9 cellular contexts compared by ENCODE assay signal in the genomic region with DNA sequence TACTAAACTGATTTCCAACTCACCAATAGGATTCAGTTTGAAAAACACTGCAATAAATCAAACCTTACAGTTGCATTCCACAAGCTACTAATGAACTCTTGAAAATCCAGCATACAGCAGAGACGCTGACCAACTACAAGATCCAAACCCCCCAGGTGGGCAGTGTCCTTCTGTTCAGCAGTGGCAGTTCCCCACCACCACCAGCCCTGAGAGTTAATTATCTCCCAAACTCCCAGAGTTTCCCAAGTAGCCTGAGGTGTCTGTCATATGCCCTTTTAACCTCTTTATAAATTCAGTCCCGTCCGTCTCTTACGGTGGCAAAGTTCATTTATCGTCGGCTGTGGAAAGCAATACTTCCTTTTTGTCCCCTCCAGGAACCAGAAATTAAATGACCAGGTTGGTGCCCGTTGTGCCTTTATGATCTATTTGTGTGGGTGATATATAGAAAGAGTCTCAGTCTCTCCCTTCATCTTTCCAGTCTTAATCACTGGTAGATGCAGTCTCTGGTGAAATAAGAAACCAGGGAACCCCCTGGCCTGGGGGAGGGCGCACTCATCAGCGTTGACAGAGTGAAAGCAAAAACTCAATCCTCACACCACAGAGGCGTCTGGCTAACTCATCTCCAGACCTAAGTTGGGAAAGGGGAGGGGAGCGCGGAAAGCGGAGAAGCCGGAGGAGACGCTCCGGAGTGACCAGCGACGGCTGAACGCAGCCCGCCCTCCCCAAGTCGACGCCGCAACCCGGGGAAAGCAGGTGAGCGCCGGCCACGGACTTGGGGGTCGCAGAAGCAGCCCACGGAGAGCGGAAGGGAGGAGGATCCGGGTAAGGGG. TPM values are rescaled to one million over a fixed set of nuclear protein-coding genes. Genes with fewer than 3 reads are reported as not detected.
DNase-seq lines count a peak whose midpoint lies in the region; ATAC-seq, FAIRE-seq and TF ChIP-seq lines count a peak whose summit lies in the region.
"Had no signal": no experiment of that assay in that cellular context is flagged by ENCODE, and none has a peak within 500 bp of the region (broad histone marks: within the 10 kb centered on the region; RNA-seq: fewer than 3 reads in every experiment).

No MANE protein-coding gene starts in this region.

- H3K27me3 ChIP-seq in WERI-Rb-1 (ENCODE audit: insufficient read depth, low read depth, severe bottlenecking), result no peaks in the 10 kb centered on the region
- no peaks in the 10 kb centered on the region for H3K27me3 ChIP-seq in keratinocyte (ENCODE audit: control insufficient read depth, extremely low read depth, insufficient read depth, low read length)

- peaks cover 51% of the 10 kb centered on the region for H3K4me1 ChIP-seq in keratinocyte (ENCODE audit: control insufficient read depth, extremely low read depth, insufficient read depth, low read length)

- no peak overlapping the region for H2AFZ ChIP-seq in keratinocyte (ENCODE audit: control insufficient read depth, low read length)

- H3K27ac ChIP-seq in WERI-Rb-1 (peak overlapping the region; percentile 94), keratinocyte (ENCODE audit: control insufficient read depth, insufficient read depth, low read length) (peak overlapping the region; percentile 89)

- TF ChIP-seq CTCF in WERI-Rb-1 (IDR thresholded peaks at IDR 0.05; ENCODE audit: low read depth, low read length) (no peak), cardiac fibroblast (IDR thresholded peaks at IDR 0.05; ENCODE audit: low read depth, low read length) (no peak), keratinocyte (optimal IDR thresholded peaks at IDR 0.05 in 1 of 3, IDR thresholded peaks at IDR 0.05 in 1 of 3, conservative IDR thresholded peaks at IDR 0.05 in 1 of 3; ENCODE audit: extremely low read depth in 1 of 3, insufficient read depth in 2 of 3, low read length in 3 of 3) (no peak)

- H4K20me1 ChIP-seq in keratinocyte (ENCODE audit: control insufficient read depth, extremely low read depth, insufficient read depth, low read length), result peaks cover 13% of the 10 kb centered on the region

- H3K9ac ChIP-seq in keratinocyte (ENCODE audit: control insufficient read depth, extremely low read depth, insufficient read depth, low read length), result peak overlapping the region; percentile 90

- peak; percentile 39 for ATAC-seq in GM21515 (IDR thresholded peaks at IDR 0.05; ENCODE audit: unreplicated experiment)

- H3K9me1 ChIP-seq in keratinocyte (ENCODE audit: control insufficient read depth, extremely low read depth, insufficient read depth, low read length), result no peaks in the 10 kb centered on the region

- H3K9me3 ChIP-seq in WERI-Rb-1 (ENCODE audit: severe bottlenecking) (no peaks in the 10 kb centered on the region), keratinocyte (ENCODE audit: control insufficient read depth, low read depth, low read length) (no peaks in the 10 kb centered on the region)

- DNase-seq in D341Med (ENCODE audit: low spot score) (peak; percentile 67), WERI-Rb-1 (peak; percentile 77), cardiac fibroblast (ENCODE audit: low read depth in 2 of 2) (peak; percentile 72 to 73), keratinocyte (ENCODE audit: low read depth, low spot score) (no peak), COR-L47 (lab: John Stamatoyannopoulos, UW) (no peak)
- DNase-seq in Jurkat, Clone E6-1 (ENCODE audit: low read depth, low spot score), result peak; percentile 19
- DNase-seq in stimulated activated CD4-positive, alpha-beta T cell treated with anti-CD3 and anti-CD28 coated beads, Interleukin-1b, Interleukin-23, amount 100 ng/mL, for 24 hours (ENCODE audit: low read depth in 4 of 4, low spot score in 1 of 4), result peak; percentile 55 to 79 (median 63)

- H3K4me2 ChIP-seq in keratinocyte (ENCODE audit: control insufficient read depth, extremely low read depth, insufficient read depth, low read depth, low read length), result peak overlapping the region; percentile 79

- peaks cover 91% of the 10 kb centered on the region for H3K79me2 ChIP-seq in keratinocyte (ENCODE audit: control insufficient read depth, insufficient read depth, low read length)

- dilution Hi-C loops in keratinocyte (cut with MboI; ENCODE audit: extremely low pct_ligation_motif_present, low sequenced_read_pairs), result no loop called here

- H3K36me3 ChIP-seq in WERI-Rb-1 (peaks cover 40% of the 10 kb centered on the region), keratinocyte (ENCODE audit: control insufficient read depth in 2 of 2, extremely low read depth in 1 of 2, insufficient read depth in 2 of 2, low read length in 2 of 2) (peaks cover 2 to 12% of the 10 kb centered on the region in 2 experiments)

- FAIRE-seq in keratinocyte (lab: Jason Lieb, UNC), result no peak
- FAIRE-seq: endometrium had no signal

- H3K4me3 ChIP-seq in Jurkat, Clone E6-1 (ENCODE audit: low read length), result peak overlapping the region; percentile 89
- H3K4me3 ChIP-seq in WERI-Rb-1 (ENCODE audit: low read depth, low read length) (peak overlapping the region; percentile 57), cardiac fibroblast (replicated peaks in 1 of 2; ENCODE audit: low read depth in 2 of 2, low read length in 2 of 2) (peak overlapping the region; percentile 71 to 80), keratinocyte (ENCODE audit: control insufficient read depth in 2 of 3, extremely low read depth in 1 of 3, insufficient read depth in 2 of 3, low read depth in 1 of 3, low read length in 3 of 3) (peak overlapping the region; percentile 80 to 96 (median 84))

RNA-seq across cellular contexts. Expression of a gene that starts 0.7 kb away (rescaled TPM):
- 105 TPM for polyA plus RNA-seq in Jurkat, Clone E6-1 (2012; ENCODE audit: insufficient read depth, insufficient read length)
- polyA plus RNA-seq in keratinocyte, result 103 to 136 TPM (median 133 TPM) in 3 replicates
- polyA plus RNA-seq in keratinocyte (2011; ENCODE audit: low read depth), result 45.9 TPM
- 88.9 and 109 TPM in 2 replicates for polyA plus RNA-seq in keratinocyte (2011; cell fraction: cytosol; rRNA removed)
- 49.1 and 53.5 TPM in 2 replicates for polyA plus RNA-seq in keratinocyte (2011; cell fraction: nucleus; rRNA removed)
- polyA plus RNA-seq in keratinocyte (2012; ENCODE audit: low replicate concordance), result 77.7 and 139 TPM in 2 replicates
- 33.2 to 34.7 TPM (median 34.0 TPM) in 3 replicates for polyA minus RNA-seq in keratinocyte
- 33.4 TPM for polyA minus RNA-seq in keratinocyte (2011; cell fraction: cytosol; rRNA and poly(A)+ RNA removed)
- polyA minus RNA-seq in keratinocyte (2011; cell fraction: nucleus; rRNA and poly(A)+ RNA removed), result 12.3 and 12.7 TPM in 2 replicates

RNA-seq across cellular contexts. Expression of a gene that starts 0.8 kb away (rescaled TPM):
- polyA plus RNA-seq in Jurkat, Clone E6-1 (2012; ENCODE audit: insufficient read depth, insufficient read length), result 20.2 TPM
- 64.8 to 110 TPM (median 80.8 TPM) in 3 replicates for polyA plus RNA-seq in keratinocyte
- polyA plus RNA-seq in keratinocyte (2011; ENCODE audit: low read depth), result 28.5 TPM
- polyA plus RNA-seq in keratinocyte (2011; cell fraction: cytosol; rRNA removed), result 66.2 and 76.7 TPM in 2 replicates
- 203 and 247 TPM in 2 replicates for polyA plus RNA-seq in keratinocyte (2011; cell fraction: nucleus; rRNA removed)
- 54.7 and 68.7 TPM in 2 replicates for polyA plus RNA-seq in keratinocyte (2012; ENCODE audit: low replicate concordance)
- 151 to 266 TPM (median 170 TPM) in 3 replicates for polyA minus RNA-seq in keratinocyte
- 121 TPM for polyA minus RNA-seq in keratinocyte (2011; cell fraction: cytosol; rRNA and poly(A)+ RNA removed)
- polyA minus RNA-seq in keratinocyte (2011; cell fraction: nucleus; rRNA and poly(A)+ RNA removed), result 107 and 122 TPM in 2 replicates

RNA-seq across cellular contexts. Expression of a gene that starts 32.1 kb away (rescaled TPM):
- polyA plus RNA-seq in Jurkat, Clone E6-1 (2012; ENCODE audit: insufficient read depth, insufficient read length), result not detected
- polyA plus RNA-seq in keratinocyte, result 0.04 TPM in 1 of 3 replicates, not detected in the others
- polyA plus RNA-seq in keratinocyte (2011; ENCODE audit: low read depth), result not detected
- polyA plus RNA-seq in keratinocyte (2011; cell fraction: cytosol; rRNA removed), result not detected in 2 replicates
- 0.05 TPM in 1 of 2 replicates, not detected in the other for polyA plus RNA-seq in keratinocyte (2011; cell fraction: nucleus; rRNA removed)
- 0.05 TPM in 1 of 2 replicates, not detected in the other for polyA plus RNA-seq in keratinocyte (2012; ENCODE audit: low replicate concordance)
- polyA minus RNA-seq in keratinocyte, result not detected in 3 replicates
- polyA minus RNA-seq in keratinocyte (2011; cell fraction: cytosol; rRNA and poly(A)+ RNA removed), result not detected
- not detected in 2 replicates for polyA minus RNA-seq in keratinocyte (2011; cell fraction: nucleus; rRNA and poly(A)+ RNA removed)

Comparison
In these comparisons a context has a peak if more than half of its experiments do, and no peak if none do; other contexts are left out.
1. DNase-seq: peak in D341Med (single experiment), Jurkat, Clone E6-1 (single experiment), WERI-Rb-1 (single experiment), cardiac fibroblast (2 of 2) and stimulated activated CD4-positive, alpha-beta T cell treated with anti-CD3 and anti-CD28 coated beads, Interleukin-1b, Interleukin-23, amount 100 ng/mL, for 24 hours (4 of 4); none in keratinocyte (single experiment) and COR-L47 (single experiment).
2. Peak in every context shown above with its lines, with median percentiles within 50 percentile points of each other: H3K4me3 ChIP-seq.